21 cellular contexts compared by ENCODE assay signal in the genomic region with DNA sequence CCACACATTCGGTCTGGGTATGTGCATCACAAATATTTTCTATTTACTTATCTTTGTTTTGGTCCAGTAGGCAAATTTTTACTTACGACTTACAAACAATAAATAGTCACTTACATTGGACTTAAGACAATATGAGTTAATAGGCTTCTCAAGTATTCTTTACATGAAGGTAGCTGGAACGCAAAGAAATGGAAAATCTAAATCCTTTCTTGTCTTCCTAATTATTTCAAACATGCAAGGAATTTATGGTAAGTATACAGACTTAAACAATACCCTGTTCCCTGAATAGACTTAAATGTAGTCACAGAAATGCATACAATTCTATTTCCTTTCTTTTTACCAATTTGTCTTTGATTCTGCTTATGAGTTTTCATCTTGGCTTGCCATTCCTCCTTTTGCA.
"Had no signal": no experiment of that assay in that cellular context is flagged by ENCODE, and none has a peak within 500 bp of the region (broad histone marks: within the 10 kb centered on the region; RNA-seq: fewer than 3 reads in every experiment).

No MANE protein-coding gene starts in this region.

- H3K4me3 ChIP-seq: lower lobe of right lung, right atrium auricular region, smooth muscle cell, stomach, thyroid gland, vagina had no signal

- H3K4me3 Mint-ChIP-seq: effector memory CD8-positive, alpha-beta T cell; naive B cell; natural killer cell treated with Interleukin-12 subunit alpha and Interleukin-12 subunit beta and Interleukin-15 and Interleukin-18, amount 100 ng/mL, for 72 hours; neural crest cell had no signal

- H3K27me3 Mint-ChIP-seq: effector memory CD8-positive, alpha-beta T cell; naive B cell; natural killer cell treated with Interleukin-12 subunit alpha and Interleukin-12 subunit beta and Interleukin-15 and Interleukin-18, amount 100 ng/mL, for 72 hours; progenitor cell of endocrine pancreas had no signal

- DNase-seq: cortex of kidney; effector memory CD8-positive, alpha-beta T cell; hypothalamus; left ventricle myocardium superior; lower lobe of right lung; naive B cell; stimulated activated CD4-positive, alpha-beta T cell treated with anti-CD3 and anti-CD28 coated beads, Interleukin-12 subunit alpha, Interleukin-12 subunit beta, amount 100 ng/mL, for 4 hours; stimulated activated CD4-positive, alpha-beta T cell treated with anti-CD3 and anti-CD28 coated beads, Interleukin-1b, Interleukin-23, amount 100 ng/mL, for 48 hours; stimulated activated CD4-positive, alpha-beta T cell treated with anti-CD3 and anti-CD28 coated beads, Interleukin-4, amount 100 ng/mL, for 1 hour; stimulated activated CD8-positive, alpha-beta memory T cell treated with anti-CD3 and anti-CD28 coated beads, Interleukin-4, amount 100 ng/mL, for 48 hours; stimulated activated naive CD4-positive, alpha-beta T cell treated with Interleukin-2 at 50 U/mL for 16 hours; stomach; thyroid gland had no signal

- H3K9ac ChIP-seq: parathyroid adenoma had no signal

- H3K27ac Mint-ChIP-seq: effector memory CD8-positive, alpha-beta T cell; naive B cell; natural killer cell treated with Interleukin-12 subunit alpha and Interleukin-12 subunit beta and Interleukin-15 and Interleukin-18, amount 100 ng/mL, for 72 hours; progenitor cell of endocrine pancreas had no signal

- H3K27me3 ChIP-seq: right atrium auricular region, stomach, thyroid gland, vagina had no signal

- H3K4me1 Mint-ChIP-seq: naive B cell had no signal

- H3K4me2 ChIP-seq: smooth muscle cell had no signal

- H3K9me3 Mint-ChIP-seq: effector memory CD8-positive, alpha-beta T cell; naive B cell; natural killer cell treated with Interleukin-12 subunit alpha and Interleukin-12 subunit beta and Interleukin-15 and Interleukin-18, amount 100 ng/mL, for 72 hours; neural crest cell had no signal

- ATAC-seq: effector memory CD8-positive, alpha-beta T cell; left ventricle myocardium superior; lower lobe of right lung; natural killer cell treated with Interleukin-12 subunit alpha and Interleukin-12 subunit beta and Interleukin-15 and Interleukin-18, amount 100 ng/mL, for 72 hours; sciatic nerve had no signal

- H2AFZ ChIP-seq: parathyroid adenoma had no signal

- H3K27ac ChIP-seq: lower lobe of right lung, parathyroid adenoma, right atrium auricular region, stomach, thyroid gland, vagina had no signal

- H3K4me1 ChIP-seq: lower lobe of right lung, stomach, thyroid gland, vagina had no signal

- H3K36me3 Mint-ChIP-seq: natural killer cell treated with Interleukin-12 subunit alpha and Interleukin-12 subunit beta and Interleukin-15 and Interleukin-18, amount 100 ng/mL, for 72 hours had no signal

- H3K79me2 ChIP-seq: parathyroid adenoma had no signal

- H3K9me3 ChIP-seq: lower lobe of right lung, right atrium auricular region, stomach, thyroid gland, vagina had no signal

- H3K36me3 ChIP-seq: lower lobe of right lung, right atrium auricular region, stomach, thyroid gland, vagina had no signal
